Comparison of ENCODE assay signal across 22 cellular contexts in genomic region chr7:138630059-138630610, GRCh38.
"Had no signal": no experiment of that assay in that cellular context is flagged by ENCODE, and none has a peak within 500 bp of the region (broad histone marks: within the 10 kb centered on the region; RNA-seq: fewer than 3 reads in every experiment).

No MANE protein-coding gene starts in this region.

- H3K27ac ChIP-seq: epithelial cell of prostate, gastroesophageal sphincter, heart left ventricle, neutrophil, ovary, prostate gland, right atrium auricular region, spleen, stomach, transverse colon, uterus had no signal

- H3K9me3 Mint-ChIP-seq: activated CD4-positive, alpha-beta memory T cell treated with anti-CD3 and anti-CD28 coated beads for 36 hours; activated T-helper 17 cell treated with anti-CD3 and anti-CD28 coated beads, Interleukin-2, amount 50 U/mL, for 72 hours; memory B cell; nephron had no signal

- H3K9me3 ChIP-seq: gastroesophageal sphincter, heart left ventricle, neutrophil, ovary, prostate gland, right atrium auricular region, spleen, stomach, transverse colon, uterus had no signal

- H3K27me3 ChIP-seq: heart left ventricle, neutrophil, ovary, right atrium auricular region, spleen, stomach, transverse colon, uterus had no signal

- ATAC-seq: activated CD8-positive, alpha-beta memory T cell treated with anti-CD3 and anti-CD28 coated beads, Interleukin-2, amount 10 ng/mL, durations not matched to agents 7 days and 5 days; activated T-helper 17 cell treated with anti-CD3 and anti-CD28 coated beads, Interleukin-2, amount 50 U/mL, for 72 hours; gastroesophageal sphincter; heart left ventricle; left cardiac atrium; SK-N-SH treated with all-trans-retinoic acid at 6 μM for 48 hours had no signal

- H3K36me3 ChIP-seq: gastroesophageal sphincter, heart left ventricle, neutrophil, ovary, prostate gland, right atrium auricular region, spleen, stomach, transverse colon, uterus had no signal

- H3K27me3 Mint-ChIP-seq: activated CD4-positive, alpha-beta memory T cell treated with anti-CD3 and anti-CD28 coated beads for 36 hours had no signal

- H3K4me3 ChIP-seq: gastroesophageal sphincter, heart left ventricle, ovary, prostate gland, right atrium auricular region, spleen, stomach, transverse colon, uterus had no signal

- H3K27ac Mint-ChIP-seq: activated CD4-positive, alpha-beta memory T cell treated with anti-CD3 and anti-CD28 coated beads for 36 hours; activated CD8-positive, alpha-beta memory T cell treated with anti-CD3 and anti-CD28 coated beads, Interleukin-2, amount 10 ng/mL, durations not matched to agents 7 days and 5 days; activated T-helper 17 cell treated with anti-CD3 and anti-CD28 coated beads, Interleukin-2, amount 50 U/mL, for 72 hours; memory B cell; nephron had no signal

- H3K4me1 Mint-ChIP-seq: memory B cell, nephron had no signal

- H3K36me3 Mint-ChIP-seq: activated CD4-positive, alpha-beta memory T cell treated with anti-CD3 and anti-CD28 coated beads for 36 hours; memory B cell had no signal

- DNase-seq: activated CD4-positive, alpha-beta memory T cell treated with anti-CD3 and anti-CD28 coated beads for 36 hours; activated CD4-positive, alpha-beta T cell treated with anti-CD3 and anti-CD28 coated beads for 1 hour; activated CD8-positive, alpha-beta memory T cell treated with anti-CD3 and anti-CD28 coated beads, Interleukin-2, amount 10 ng/mL, durations not matched to agents 7 days and 5 days; activated T-cell treated with anti-CD3 and anti-CD28 coated beads, Interleukin-2, amount 50 U/mL, for 1 hour; cortex of kidney; heart left ventricle; islet precursor cell; left cardiac atrium; ovary; spleen; stomach; transverse colon; uterus had no signal

- H3K4me3 Mint-ChIP-seq: activated CD4-positive, alpha-beta memory T cell treated with anti-CD3 and anti-CD28 coated beads for 36 hours; activated CD8-positive, alpha-beta memory T cell treated with anti-CD3 and anti-CD28 coated beads, Interleukin-2, amount 10 ng/mL, durations not matched to agents 7 days and 5 days; activated T-helper 17 cell treated with anti-CD3 and anti-CD28 coated beads, Interleukin-2, amount 50 U/mL, for 72 hours; memory B cell; nephron had no signal

- H3K4me1 ChIP-seq: gastroesophageal sphincter, prostate gland, right atrium auricular region, transverse colon, uterus had no signal
